ENCODE assay signal across 3 cellular contexts in the genomic region with DNA sequence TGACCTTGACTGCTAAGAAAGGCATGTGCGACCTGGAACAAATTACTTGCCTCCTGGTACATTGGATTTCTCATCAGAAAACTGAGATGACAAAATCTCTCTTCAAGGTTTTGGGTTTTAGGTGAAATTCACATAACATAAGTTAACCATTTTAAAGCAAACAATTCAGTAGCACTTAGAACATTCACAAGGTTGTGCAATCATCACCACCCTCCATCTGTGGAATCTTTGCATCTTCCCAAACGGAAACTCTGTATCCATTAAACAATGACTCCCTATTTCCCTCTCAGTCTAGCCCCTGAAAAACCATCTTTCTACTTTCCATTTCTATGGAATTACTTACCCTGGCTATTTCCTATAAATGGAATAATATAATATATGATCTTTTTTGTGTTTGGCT.
A peak's percentile ranks its signal among the peaks of the same experiment; 100 is the strongest.
TF ChIP-seq lines count a peak whose summit lies in the region.

No MANE protein-coding gene starts in this region.

TF ChIP-seq in IMR-90, 13 proteins besides CTCF, POLR2A, EP300 and RAD21:
- TF ChIP-seq CEBPB (IDR thresholded peaks at IDR 0.05; ENCODE audit: low read depth, low read length) (peak; percentile 52), BHLHE40 (IDR thresholded peaks at IDR 0.05; ENCODE audit: low read depth, low read length) (no peak)

TF ChIP-seq in Ishikawa, 13 proteins besides CTCF, POLR2A, EP300 and RAD21:
- TF ChIP-seq CEBPB (IDR thresholded peaks at IDR 0.05) = peak; percentile 34; the same call in 1 of the 2 replicates
- TF ChIP-seq YY1 (IDR thresholded peaks at IDR 0.05; ENCODE audit: low read depth) = no peak
- TF ChIP-seq CREB1 (IDR thresholded peaks at IDR 0.05; ENCODE audit: low read depth) = no peak

TF ChIP-seq in K562, 482 proteins besides CTCF, POLR2A, EP300 and RAD21:
- TF ChIP-seq, protein P1, sequence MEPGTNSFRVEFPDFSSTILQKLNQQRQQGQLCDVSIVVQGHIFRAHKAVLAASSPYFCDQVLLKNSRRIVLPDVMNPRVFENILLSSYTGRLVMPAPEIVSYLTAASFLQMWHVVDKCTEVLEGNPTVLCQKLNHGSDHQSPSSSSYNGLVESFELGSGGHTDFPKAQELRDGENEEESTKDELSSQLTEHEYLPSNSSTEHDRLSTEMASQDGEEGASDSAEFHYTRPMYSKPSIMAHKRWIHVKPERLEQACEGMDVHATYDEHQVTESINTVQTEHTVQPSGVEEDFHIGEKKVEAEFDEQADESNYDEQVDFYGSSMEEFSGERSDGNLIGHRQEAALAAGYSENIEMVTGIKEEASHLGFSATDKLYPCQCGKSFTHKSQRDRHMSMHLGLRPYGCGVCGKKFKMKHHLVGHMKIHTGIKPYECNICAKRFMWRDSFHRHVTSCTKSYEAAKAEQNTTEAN (CRISPR knock-in tag; IDR thresholded peaks at IDR 0.05) = no peak
- TF ChIP-seq, protein P2, sequence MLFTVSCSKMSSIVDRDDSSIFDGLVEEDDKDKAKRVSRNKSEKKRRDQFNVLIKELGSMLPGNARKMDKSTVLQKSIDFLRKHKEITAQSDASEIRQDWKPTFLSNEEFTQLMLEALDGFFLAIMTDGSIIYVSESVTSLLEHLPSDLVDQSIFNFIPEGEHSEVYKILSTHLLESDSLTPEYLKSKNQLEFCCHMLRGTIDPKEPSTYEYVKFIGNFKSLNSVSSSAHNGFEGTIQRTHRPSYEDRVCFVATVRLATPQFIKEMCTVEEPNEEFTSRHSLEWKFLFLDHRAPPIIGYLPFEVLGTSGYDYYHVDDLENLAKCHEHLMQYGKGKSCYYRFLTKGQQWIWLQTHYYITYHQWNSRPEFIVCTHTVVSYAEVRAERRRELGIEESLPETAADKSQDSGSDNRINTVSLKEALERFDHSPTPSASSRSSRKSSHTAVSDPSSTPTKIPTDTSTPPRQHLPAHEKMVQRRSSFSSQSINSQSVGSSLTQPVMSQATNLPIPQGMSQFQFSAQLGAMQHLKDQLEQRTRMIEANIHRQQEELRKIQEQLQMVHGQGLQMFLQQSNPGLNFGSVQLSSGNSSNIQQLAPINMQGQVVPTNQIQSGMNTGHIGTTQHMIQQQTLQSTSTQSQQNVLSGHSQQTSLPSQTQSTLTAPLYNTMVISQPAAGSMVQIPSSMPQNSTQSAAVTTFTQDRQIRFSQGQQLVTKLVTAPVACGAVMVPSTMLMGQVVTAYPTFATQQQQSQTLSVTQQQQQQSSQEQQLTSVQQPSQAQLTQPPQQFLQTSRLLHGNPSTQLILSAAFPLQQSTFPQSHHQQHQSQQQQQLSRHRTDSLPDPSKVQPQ (CRISPR knock-in tag; IDR thresholded peaks at IDR 0.05; ENCODE audit: borderline replicate concordance) = no peak
- TF ChIP-seq CEBPB (tag; IDR thresholded peaks at IDR 0.05) (peak; percentile 58; the same call in 1 of the 2 replicates), CEBPG (CRISPR knock-in tag; IDR thresholded peaks at IDR 0.05) (no peak), CEBPG (tag; conservative IDR thresholded peaks at IDR 0.05 in 1 of 2, IDR thresholded peaks at IDR 0.05 in 1 of 2) (0 out of 4 replicates have a peak, but pooled peaks of 1 of the 2 experiments have one; percentile 21)
